ENCODE assay signal across 20 cellular contexts in genomic region chr13:24176351-24177101, GRCh38. TPM values are rescaled to one million over a fixed set of nuclear protein-coding genes. Genes with fewer than 3 reads are reported as not detected.
A peak's percentile ranks its signal among the peaks of the same experiment; 100 is the strongest.
DNase-seq lines count a peak whose midpoint lies in the region; ATAC-seq, FAIRE-seq and TF ChIP-seq lines count a peak whose summit lies in the region.
"Had no signal": no experiment of that assay in that cellular context is flagged by ENCODE, and none has a peak within 500 bp of the region (broad histone marks: within the 10 kb centered on the region; RNA-seq: fewer than 3 reads in every experiment).

No MANE protein-coding gene starts in this region.

- TF ChIP-seq EP300 in ovary (IDR thresholded peaks at IDR 0.05), result no peak

- H3K4me3 ChIP-seq in HAP-1, result no peak overlapping the region
- no peak overlapping the region for H3K4me3 ChIP-seq in endothelial cell of umbilical vein (replicated peaks in 1 of 3; ENCODE audit: insufficient read depth in 1 of 3, low read depth in 1 of 3, low read length in 3 of 3)
- H3K4me3 ChIP-seq in ovary, result no peak overlapping the region

- H3K27ac ChIP-seq in endothelial cell of umbilical vein (ENCODE audit: insufficient read depth, low read depth, low read length) (no peak overlapping the region), ovary (peak overlapping the region in 1 of 2 donors; percentile 55)

- TF ChIP-seq CTCF in endothelial cell of umbilical vein (IDR thresholded peaks at IDR 0.05; ENCODE audit: extremely low read depth in 1 of 2, insufficient read depth in 1 of 2, low read depth in 1 of 2, low read length in 2 of 2) (no peak), ovary (IDR thresholded peaks at IDR 0.05) (no peak)

- H3K27me3 ChIP-seq in HAP-1 (ENCODE audit: low read depth), result no peaks in the 10 kb centered on the region
- H3K27me3 ChIP-seq in endothelial cell of umbilical vein (ENCODE audit: control insufficient read depth in 2 of 2, insufficient read depth in 2 of 2, low read length in 2 of 2), result no peaks in the 10 kb centered on the region
- H3K27me3 ChIP-seq in ovary, result no peaks in the 10 kb centered on the region

- 70 to 72% (median 72%) methylated on average over 8 of the region's 8 CpGs for WGBS in ovary, 3 donors

- DNase-seq in HAP-1 (ENCODE audit: low spot score in 2 of 2) (peak; percentile 27 to 50), endothelial cell of umbilical vein (ENCODE audit: low read depth, low spot score) (peak; percentile 88), ovary (peak; percentile 66 to 85 (median 78)), D341Med (ENCODE audit: low spot score) (no peak), Ammon's horn (ENCODE audit: low spot score) (no peak)
- DNase-seq in activated naive CD4-positive, alpha-beta T cell treated with Interleukin-2 at 50 U/mL for 16 hours, result no peak
- DNase-seq: activated B cell treated with CpG ODN at 0.5 μM for 24 hours; activated CD4-positive, alpha-beta T cell treated with anti-CD3 and anti-CD28 coated beads, Interleukin-2, amount 50 U/mL, for 4 hours; activated CD8-positive, alpha-beta memory T cell treated with anti-CD3 and anti-CD28 coated beads, Interleukin-2, amount 50 U/mL, for 48 hours; activated effector memory CD4-positive, alpha-beta T cell treated with Interleukin-2 at 50 U/mL for 16 hours; amniotic stem cell; central memory CD4-positive, alpha-beta T cell; DND-41; NCI-H510A treated with DMSO at 0.1 percent for 48 hours; right cardiac atrium; T1000 had no signal

- POLR2A ChIA-PET in endothelial cell of umbilical vein (lab: Charles Lee), result no interaction called here

- in situ Hi-C loops in HAP-1 (cut with MboI; ENCODE audit: low sequenced_read_pairs), result no loop called here

- CTCF ChIA-PET in endothelial cell of umbilical vein (lab: Charles Lee), result interaction anchor here (1.1 to 1.3 kb wide), 2 partner anchors 15 to 277 kb away, joined by 3 read pairs; no protein-coding TSS in a partner anchor

- ATAC-seq in SK-N-SH treated with all-trans-retinoic acid at 6 μM for 48 hours (no peak), GM18867 (IDR thresholded peaks at IDR 0.05; ENCODE audit: unreplicated experiment) (no peak)
- ATAC-seq: right cardiac atrium had no signal

- FAIRE-seq in endothelial cell of umbilical vein (lab: Jason Lieb, UNC), result no peak
- FAIRE-seq: GM12892, urothelium cell line had no signal

- H3K9me3 ChIP-seq in HAP-1 (no peaks in the 10 kb centered on the region), endothelial cell of umbilical vein (replicated peaks; ENCODE audit: control insufficient read depth, insufficient read depth, low read length) (no peaks in the 10 kb centered on the region), ovary (no peaks in the 10 kb centered on the region)

- H3K79me2 ChIP-seq in endothelial cell of umbilical vein (ENCODE audit: control insufficient read depth, insufficient read depth, low read length), result peaks cover 33% of the 10 kb centered on the region

- no peak overlapping the region for H2AFZ ChIP-seq in endothelial cell of umbilical vein (ENCODE audit: low read depth, low read length)

- peaks cover 18% of the 10 kb centered on the region for H3K4me1 ChIP-seq in HAP-1
- peaks cover 3% of the 10 kb centered on the region for H3K4me1 ChIP-seq in endothelial cell of umbilical vein (ENCODE audit: control insufficient read depth, extremely low read depth, insufficient read depth, low read length)
- peaks cover 5% of the 10 kb centered on the region for H3K4me1 ChIP-seq in ovary (ENCODE audit: insufficient read depth)

- H3K36me3 ChIP-seq in HAP-1 (replicated peaks) (no peaks in the 10 kb centered on the region; the same call in 1 of the 2 replicates), endothelial cell of umbilical vein (ENCODE audit: control insufficient read depth in 2 of 2, extremely low read depth in 1 of 2, insufficient read depth in 2 of 2, low read length in 2 of 2) (no peaks in the 10 kb centered on the region), ovary (no peaks in the 10 kb centered on the region)

- dilution Hi-C loops in endothelial cell of umbilical vein (cut with MboI; ENCODE audit: extremely low pct_ligation_motif_present, low sequenced_read_pairs), result no loop called here

- TF ChIP-seq POLR2A in endothelial cell of umbilical vein (IDR thresholded peaks at IDR 0.05; ENCODE audit: low read depth, low read length), result no peak
- TF ChIP-seq POLR2A in ovary (IDR thresholded peaks at IDR 0.05), result no peak

- intact Hi-C loops in endothelial cell of umbilical vein (cut with micrococcal nuclease) (no loop called here), ovary (cut with DNase I) (no loop called here)

- no TSS peak for BruUV-seq in endothelial cell of umbilical vein (replicated peaks; lab: Mats Ljungman, UMichigan)

- no peaks in the 10 kb centered on the region for H3K9me1 ChIP-seq in endothelial cell of umbilical vein (replicated peaks; ENCODE audit: control insufficient read depth, extremely low read depth, insufficient read depth, low read length)

- H4K20me1 ChIP-seq in endothelial cell of umbilical vein (replicated peaks; ENCODE audit: control insufficient read depth, extremely low read depth, insufficient read depth, low read length), result no peaks in the 10 kb centered on the region

- H3K9ac ChIP-seq in endothelial cell of umbilical vein (replicated peaks; ENCODE audit: extremely low read depth, insufficient read depth, low read length), result no peak overlapping the region

- no peak overlapping the region for H3K4me2 ChIP-seq in endothelial cell of umbilical vein (ENCODE audit: insufficient read depth, low read length)

TF ChIP-seq in SK-N-SH treated with all-trans-retinoic acid at 6 μM for 48 hours, 23 proteins besides CTCF, POLR2A, EP300 and RAD21 (continues in another document):
- TF ChIP-seq ESRRG (CRISPR knock-in tag; IDR thresholded peaks at IDR 0.05) (no peak), ZFP30 (CRISPR knock-in tag; IDR thresholded peaks at IDR 0.05) (no peak), PPARA (CRISPR knock-in tag; IDR thresholded peaks at IDR 0.05; ENCODE audit: borderline replicate concordance) (no peak), TSHZ2 (CRISPR knock-in tag; IDR thresholded peaks at IDR 0.05) (no peak)

TF ChIP-seq in endothelial cell of umbilical vein, 7 proteins besides CTCF, POLR2A, EP300 and RAD21:
- TF ChIP-seq FOS (IDR thresholded peaks at IDR 0.05; ENCODE audit: borderline replicate concordance, insufficient read depth, low read length) (no peak), POLR2AphosphoS5 (IDR thresholded peaks at IDR 0.05; ENCODE audit: insufficient read depth, low read depth, low read length) (no peak), JUN (IDR thresholded peaks at IDR 0.05; ENCODE audit: borderline replicate concordance, insufficient read depth, insufficient read length, low read depth) (no peak), MYC (IDR thresholded peaks at IDR 0.05; ENCODE audit: low read depth, low read length) (no peak), GATA2 (IDR thresholded peaks at IDR 0.05; ENCODE audit: insufficient read depth, insufficient read length, low read depth, low read length) (no peak), MAX (IDR thresholded peaks at IDR 0.05; ENCODE audit: insufficient read depth, insufficient read length) (no peak), EZH2 (IDR thresholded peaks at IDR 0.05; ENCODE audit: borderline replicate concordance, low read depth, low read length, severe bottlenecking) (no peak)

RNA-seq across cellular contexts. Expression of gene SPATA13, which starts 16.0 kb away (rescaled TPM):
- total RNA-seq in endothelial cell of umbilical vein, result 12.9 and 13.3 TPM in 2 replicates
- 5.3 and 6.6 TPM in 2 replicates for polyA plus RNA-seq in endothelial cell of umbilical vein
- polyA plus RNA-seq in endothelial cell of umbilical vein (2011; cell fraction: cytosol; rRNA removed), result 3.3 and 3.5 TPM in 2 replicates
- 16.3 and 19.5 TPM in 2 replicates for polyA plus RNA-seq in endothelial cell of umbilical vein (2011; cell fraction: nucleus; rRNA removed)
- polyA plus RNA-seq in endothelial cell of umbilical vein (2012), result 7.7 and 7.8 TPM in 2 replicates
- 9.5 and 10.9 TPM in 2 replicates for polyA minus RNA-seq in endothelial cell of umbilical vein
- 8.3 TPM for polyA minus RNA-seq in endothelial cell of umbilical vein (2011; cell fraction: cytosol; rRNA and poly(A)+ RNA removed)
- 9.8 and 17.5 TPM in 2 replicates for polyA minus RNA-seq in endothelial cell of umbilical vein (2011; cell fraction: nucleus; rRNA and poly(A)+ RNA removed)
- 10 to 100 TPM; 21.7 to 60.3 (median 33.8) TPM for total RNA-seq in ovary
- 10 to 100 TPM; 11.1 to 14.8 TPM for polyA plus RNA-seq in ovary

Comparison
In these comparisons a context has a peak if more than half of its experiments do, and no peak if none do; other contexts are left out.
1. DNase-seq: peak in HAP-1 (2 of 2), endothelial cell of umbilical vein (single experiment) and ovary (5 of 5); none in activated naive CD4-positive, alpha-beta T cell treated with Interleukin-2 at 50 U/mL for 16 hours (single experiment), D341Med (single experiment) and Ammon's horn (single experiment).